In genomic region chr12:7162691-7163114, GRCh38 we compare ENCODE assay signal across 8 cellular contexts. TPM values are rescaled to one million over a fixed set of nuclear protein-coding genes. Genes with fewer than 3 reads are reported as not detected.
DNase-seq lines count a peak whose midpoint lies in the region; ATAC-seq and TF ChIP-seq lines count a peak whose summit lies in the region.

No MANE protein-coding gene starts in this region.

- H3K27ac ChIP-seq in foreskin keratinocyte (no peak overlapping the region), prostate gland (no peak overlapping the region)

- H3K4me1 ChIP-seq in foreskin keratinocyte (no peaks in the 10 kb centered on the region), prostate gland (replicated peaks) (peaks cover 6% of the 10 kb centered on the region)

- intact Hi-C loops in prostate gland (cut with DNase I): no loop called here

- ATAC-seq in foreskin keratinocyte: peak; percentile 94

- H3K27me3 ChIP-seq in foreskin keratinocyte (peaks cover 15% of the 10 kb centered on the region), prostate gland (replicated peaks; ENCODE audit: insufficient read depth) (no peaks in the 10 kb centered on the region)

- no peak overlapping the region for H3K4me3 ChIP-seq in prostate gland

- TF ChIP-seq POLR2A in prostate gland (IDR thresholded peaks at IDR 0.05): no peak

- WGBS in prostate gland: 3% methylated on average over 19 of the region's 19 CpGs

- DNase-seq in DMS79 treated with DMSO at 0.1 percent for 48 hours (lab: John Stamatoyannopoulos, UW): peak; percentile 79
- peak; percentile 89 for DNase-seq in NCI-H1105 treated with DMSO at 0.1 percent for 48 hours (lab: John Stamatoyannopoulos, UW)
- DNase-seq in activated CD4-positive, alpha-beta T cell treated with anti-CD3 and anti-CD28 coated beads, Interleukin-2, amount 50 U/mL, for 48 hours: peak; percentile 22 to 37
- peak in 1 of 2 donors; percentile 51 for DNase-seq in foreskin keratinocyte
- DNase-seq in prostate gland (ENCODE audit: low spot score): peak; percentile 24
- no peak for DNase-seq in SKM-1 treated with dmso at 0.1 percent for 144 hours (lab: John Stamatoyannopoulos, UW; ENCODE audit: unreplicated experiment)
- no peak for DNase-seq in NCI-H446 treated with DMSO at 0.1 percent for 48 hours (lab: John Stamatoyannopoulos, UW)
- DNase-seq in ureter (ENCODE audit: low spot score): no peak

- TF ChIP-seq CTCF in foreskin keratinocyte (conservative IDR thresholded peaks at IDR 0.05) (peak; percentile 80), prostate gland (IDR thresholded peaks at IDR 0.05) (peak in 3 of 4 experiments; percentile 14 to 58 (median 29))

- H3K36me3 ChIP-seq in prostate gland: no peaks in the 10 kb centered on the region

- H3K9me3 ChIP-seq in prostate gland: no peaks in the 10 kb centered on the region

RNA-seq across cellular contexts. Expression of gene PEX5, which starts 26.8 kb away (rescaled TPM):
- total RNA-seq in foreskin keratinocyte (20.1 and 23.3 TPM in 2 replicates), prostate gland (10 to 100 TPM; 26.2 to 78.6 TPM), ureter (36.7 TPM)
- 10.6 and 12.6 TPM in 2 replicates for polyA plus RNA-seq in foreskin keratinocyte

RNA-seq across cellular contexts. Expression of gene CLSTN3, which starts 32.5 kb away (rescaled TPM):
- 5.7 and 6.7 TPM in 2 replicates for total RNA-seq in foreskin keratinocyte
- polyA plus RNA-seq in foreskin keratinocyte: 6.1 and 6.7 TPM in 2 replicates
- total RNA-seq in prostate gland: 10 to 100 TPM in 1 of 2 donors, 1 to 10 TPM in 1; 7.7 to 45.7 TPM
- 48.2 TPM for total RNA-seq in ureter

RNA-seq across cellular contexts. Expression of gene RBP5, which starts 34.0 kb away (rescaled TPM):
- total RNA-seq in foreskin keratinocyte (not detected in 2 replicates), prostate gland (1 to 10 TPM; 2.4 to 3.5 TPM), ureter (7.5 TPM)
- not detected in 2 replicates for polyA plus RNA-seq in foreskin keratinocyte

RNA-seq across cellular contexts. Expression of gene C1RL, which starts 53.7 kb away (rescaled TPM):
- total RNA-seq in foreskin keratinocyte (11.3 and 13.4 TPM in 2 replicates), prostate gland (10 to 100 TPM; 48.2 to 86.2 TPM), ureter (110 TPM)
- 5.7 and 5.9 TPM in 2 replicates for polyA plus RNA-seq in foreskin keratinocyte

Comparison
In these comparisons a context has a peak if more than half of its experiments do, and no peak if none do; other contexts are left out.
1. DNase-seq: peak in DMS79 treated with DMSO at 0.1 percent for 48 hours (single experiment), NCI-H1105 treated with DMSO at 0.1 percent for 48 hours (single experiment), activated CD4-positive, alpha-beta T cell treated with anti-CD3 and anti-CD28 coated beads, Interleukin-2, amount 50 U/mL, for 48 hours (2 of 2) and prostate gland (single experiment); none in SKM-1 treated with dmso at 0.1 percent for 144 hours (single experiment), NCI-H446 treated with DMSO at 0.1 percent for 48 hours (single experiment) and ureter (single experiment).